In the genomic region with DNA sequence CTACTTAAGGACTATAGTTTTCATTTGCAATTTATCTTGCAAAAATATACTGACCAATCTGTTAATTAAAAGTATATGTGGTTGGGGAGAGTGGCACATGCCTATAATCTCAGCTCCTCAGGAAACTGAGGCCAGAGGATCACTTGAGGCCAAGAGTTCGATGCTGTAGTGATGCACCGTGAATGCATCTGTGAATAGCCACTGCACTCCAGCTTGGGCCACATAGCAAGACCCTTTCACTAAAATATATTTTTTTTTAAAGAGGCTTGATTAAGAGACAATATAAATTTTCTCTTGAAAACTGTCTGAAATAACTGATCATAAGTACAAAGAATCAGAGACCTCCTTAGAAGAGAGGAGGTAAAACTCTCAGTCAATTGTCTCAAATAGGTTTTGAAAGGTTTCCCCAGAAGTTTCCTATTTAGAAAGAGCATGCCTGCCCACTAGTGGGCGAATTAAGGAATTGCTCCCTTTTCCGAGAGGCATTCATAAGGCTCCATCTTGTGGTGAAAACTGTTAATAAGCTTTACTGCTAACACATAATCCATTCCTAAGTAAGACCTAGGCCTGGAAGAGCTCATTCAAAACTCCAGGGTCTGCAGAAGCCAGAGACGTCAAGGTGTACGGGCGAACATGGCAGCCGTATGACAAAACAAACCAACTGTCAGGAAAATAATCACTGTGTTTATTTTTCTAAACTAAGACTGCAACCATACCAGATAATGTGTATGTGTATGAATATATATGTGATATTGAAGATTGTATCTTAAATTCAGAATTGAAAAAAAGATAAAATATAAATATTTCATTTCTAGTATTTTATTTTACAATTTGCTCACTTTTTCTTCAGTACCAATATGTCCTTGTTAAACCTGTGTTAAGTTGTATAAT, we compare ENCODE assay signal across 8 cellular contexts. TPM values are rescaled to one million over a fixed set of nuclear protein-coding genes. Genes with fewer than 3 reads are reported as not detected.
A peak's percentile ranks its signal among the peaks of the same experiment; 100 is the strongest.
DNase-seq lines count a peak whose midpoint lies in the region; FAIRE-seq and TF ChIP-seq lines count a peak whose summit lies in the region.

No MANE protein-coding gene starts in this region.

- TF ChIP-seq POLR2A in tibial nerve (IDR thresholded peaks at IDR 0.05) = no peak

- no peak overlapping the region for H2BK15ac ChIP-seq in neuronal stem cell (ENCODE audit: low read length)

- H3K36me3 Mint-ChIP-seq in activated T-cell treated with anti-CD3 and anti-CD28 coated beads, Interleukin-2, amount 50 U/mL, for 24 hours (ENCODE audit: low read depth) = no peaks in the 10 kb centered on the region

- no peak overlapping the region for H3K27ac ChIP-seq in GM23248
- no peak overlapping the region for H3K27ac ChIP-seq in KMS-11
- H3K27ac ChIP-seq in neuronal stem cell (replicated peaks; ENCODE audit: low read length) = no peak overlapping the region
- no peak overlapping the region for H3K27ac ChIP-seq in tibial nerve

- no peaks in the 10 kb centered on the region for H3K9me3 Mint-ChIP-seq in activated T-cell treated with anti-CD3 and anti-CD28 coated beads, Interleukin-2, amount 50 U/mL, for 24 hours

- H3K9me3 ChIP-seq in GM23248 (ENCODE audit: low read depth) = no peaks in the 10 kb centered on the region
- H3K9me3 ChIP-seq in neuronal stem cell (replicated peaks in 1 of 2; ENCODE audit: control insufficient read depth in 2 of 2, insufficient read depth in 1 of 2, low read depth in 1 of 2, low read length in 2 of 2) = no peaks in the 10 kb centered on the region
- no peaks in the 10 kb centered on the region for H3K9me3 ChIP-seq in tibial nerve

- peak; percentile 87 for DNase-seq in GM23248
- DNase-seq in OCI-M1 (lab: John Stamatoyannopoulos, UW) = peak; percentile 84
- DNase-seq in activated T-cell treated with anti-CD3 and anti-CD28 coated beads, Interleukin-2, amount 50 U/mL, for 24 hours = peak; percentile 48
- DNase-seq in fibroblast of mammary gland (ENCODE audit: low read depth) = peak; percentile 90
- DNase-seq in neuronal stem cell (ENCODE audit: low spot score) = peak; percentile 87
- peak in 1 of 2 donors; percentile 63 for DNase-seq in tibial nerve (ENCODE audit: low spot score in 2 of 2)

- H3K4me2 ChIP-seq in GM23248 (ENCODE audit: unreplicated experiment) (no peak overlapping the region), KMS-11 (no peak overlapping the region), neuronal stem cell (ENCODE audit: insufficient read depth, low read length, poor library complexity, severe bottlenecking) (no peak overlapping the region)

- H2BK12ac ChIP-seq in neuronal stem cell (ENCODE audit: low read length) = no peak overlapping the region

- H2BK5ac ChIP-seq in neuronal stem cell (ENCODE audit: low read length) = no peak overlapping the region

- H3K36me3 ChIP-seq in GM23248 (ENCODE audit: low read depth) (no peaks in the 10 kb centered on the region), KMS-11 (ENCODE audit: insufficient read depth) (no peaks in the 10 kb centered on the region), neuronal stem cell (replicated peaks in 1 of 2; ENCODE audit: control insufficient read depth in 2 of 2, insufficient read depth in 2 of 2, low read length in 2 of 2) (no peaks in the 10 kb centered on the region), tibial nerve (no peaks in the 10 kb centered on the region)

- H3K9me2 ChIP-seq in GM23248 (ENCODE audit: insufficient read depth) = no peaks in the 10 kb centered on the region

- H3K27ac Mint-ChIP-seq in activated T-cell treated with anti-CD3 and anti-CD28 coated beads, Interleukin-2, amount 50 U/mL, for 24 hours = no peak overlapping the region

- H3K4me1 ChIP-seq in GM23248 (ENCODE audit: insufficient read depth) = peaks cover 7% of the 10 kb centered on the region; the same call in 1 of the 2 replicates
- no peaks in the 10 kb centered on the region for H3K4me1 ChIP-seq in KMS-11 (ENCODE audit: low read depth, poor library complexity, severe bottlenecking)
- no peaks in the 10 kb centered on the region for H3K4me1 ChIP-seq in neuronal stem cell (ENCODE audit: control insufficient read depth in 2 of 2, insufficient read depth in 1 of 2, low read depth in 1 of 2, low read length in 2 of 2)
- no peaks in the 10 kb centered on the region for H3K4me1 ChIP-seq in tibial nerve

- no peaks in the 10 kb centered on the region for H3K79me1 ChIP-seq in neuronal stem cell (ENCODE audit: low read depth, low read length)

- H4K8ac ChIP-seq in neuronal stem cell (ENCODE audit: low read depth, low read length) = no peak overlapping the region

- H3K79me2 ChIP-seq in GM23248 (ENCODE audit: insufficient read depth) (no peaks in the 10 kb centered on the region), KMS-11 (ENCODE audit: insufficient read depth, low read depth) (no peaks in the 10 kb centered on the region)

- H3K27me3 ChIP-seq in GM23248 (replicated peaks; ENCODE audit: insufficient read depth) = peaks cover 5% of the 10 kb centered on the region
- no peaks in the 10 kb centered on the region for H3K27me3 ChIP-seq in KMS-11 (ENCODE audit: insufficient read depth, low read depth)
- H3K27me3 ChIP-seq in neuronal stem cell (ENCODE audit: control insufficient read depth in 3 of 3, insufficient read depth in 3 of 3, low read depth in 1 of 3, low read length in 3 of 3) = no peaks in the 10 kb centered on the region
- H3K27me3 ChIP-seq in tibial nerve = no peaks in the 10 kb centered on the region

- peak; percentile 96 for FAIRE-seq in G401.6 (lab: Jason Lieb, UNC)

- no peak overlapping the region for H4K91ac ChIP-seq in neuronal stem cell (ENCODE audit: low read depth, low read length, poor library complexity)

- no peak overlapping the region for H3K4me3 Mint-ChIP-seq in activated T-cell treated with anti-CD3 and anti-CD28 coated beads, Interleukin-2, amount 50 U/mL, for 24 hours

- H2AFZ ChIP-seq in GM23248 (no peak overlapping the region), KMS-11 (ENCODE audit: low read depth) (no peak overlapping the region), neuronal stem cell (ENCODE audit: low read length) (no peak overlapping the region)

- no peak for TF ChIP-seq EP300 in tibial nerve (IDR thresholded peaks at IDR 0.05)

- H3K9ac ChIP-seq in GM23248 (no peak overlapping the region), KMS-11 (no peak overlapping the region), neuronal stem cell (ENCODE audit: low read depth, low read length, poor library complexity) (no peak overlapping the region)

- H2AK5ac ChIP-seq in neuronal stem cell (ENCODE audit: low read depth, low read length) = no peak overlapping the region

- H4K20me1 ChIP-seq in GM23248 (ENCODE audit: insufficient read depth) (no peaks in the 10 kb centered on the region), KMS-11 (ENCODE audit: insufficient read depth) (no peaks in the 10 kb centered on the region)

- H3K23ac ChIP-seq in neuronal stem cell (ENCODE audit: low read depth, low read length, poor library complexity) = no peak overlapping the region

- no peak overlapping the region for H3K4me3 ChIP-seq in GM23248
- H3K4me3 ChIP-seq in KMS-11 (IDR thresholded peaks at IDR 0.05; ENCODE audit: insufficient read depth, low read depth, low read length) = no peak overlapping the region
- no peak overlapping the region for H3K4me3 ChIP-seq in fibroblast of mammary gland (ENCODE audit: control insufficient read depth, low read depth, low read length)
- no peak overlapping the region for H3K4me3 ChIP-seq in neuronal stem cell (ENCODE audit: low read length in 2 of 2)
- no peak overlapping the region for H3K4me3 ChIP-seq in tibial nerve

- H3K4me1 Mint-ChIP-seq in activated T-cell treated with anti-CD3 and anti-CD28 coated beads, Interleukin-2, amount 50 U/mL, for 24 hours (ENCODE audit: low read depth) = no peaks in the 10 kb centered on the region

- peaks cover 10% of the 10 kb centered on the region for H3K27me3 Mint-ChIP-seq in activated T-cell treated with anti-CD3 and anti-CD28 coated beads, Interleukin-2, amount 50 U/mL, for 24 hours

- in situ Hi-C loops in GM23248 (cut with MboI) = loop anchor here (5.0 to 10.0 kb wide), 2 partner anchors 208 to 340 kb away; no protein-coding TSS in a partner anchor

- WGBS in GM23248 (ENCODE audit: low coverage in 1 of 2, low lambda C conversion rate in 2 of 2, missing lambda C conversion rate in 2 of 2), 2 experiments = 3 to 4% methylated on average over 8 of the region's 8 CpGs
- no CpG with 5 or more reads among the region's 8 CpGs for WGBS in neuronal stem cell (ENCODE audit: extremely low coverage in 2 of 2, insufficient read length in 2 of 2, insufficient replicate concordance in 1 of 2), 2 donors
- 21 to 22% methylated on average over 8 of the region's 8 CpGs for WGBS in tibial nerve, 2 donors

- no peak overlapping the region for H3K14ac ChIP-seq in neuronal stem cell (ENCODE audit: low read length)

- H3K4ac ChIP-seq in neuronal stem cell (ENCODE audit: low read length) = no peak overlapping the region

- no peak overlapping the region for H3K18ac ChIP-seq in neuronal stem cell (ENCODE audit: low read length)

- H2BK120ac ChIP-seq in neuronal stem cell (ENCODE audit: low read depth, low read length) = no peak overlapping the region

- peak; percentile 100 for TF ChIP-seq CTCF in KMS-11 (conservative IDR thresholded peaks at IDR 0.05; ENCODE audit: low read depth, low read length)
- TF ChIP-seq CTCF in fibroblast of mammary gland (conservative IDR thresholded peaks at IDR 0.05; ENCODE audit: control insufficient read depth, insufficient read depth, low read depth, low read length) = peak; percentile 100
- TF ChIP-seq CTCF in tibial nerve (IDR thresholded peaks at IDR 0.05) = peak; percentile 97 to 99 (median 98)

- H3F3A ChIP-seq in GM23248 (ENCODE audit: insufficient read depth) = peaks cover 10% of the 10 kb centered on the region; the same call in 1 of the 2 replicates

RNA-seq across cellular contexts. Expression of gene TAS2R40, which starts 6.8 kb away (rescaled TPM):
- total RNA-seq in GM23248 (2014; rRNA removed; shearing (Covaris generic)) = not detected in 2 replicates
- not detected in 2 replicates for polyA plus RNA-seq in GM23248 (2016; fragmentation: Nextera tagmentation; extraction: Ambion mirVana)
- polyA plus RNA-seq in neuronal stem cell (2013, experiment 1 of 2) = not detected
- not detected for polyA plus RNA-seq in neuronal stem cell (2013, experiment 2 of 2)
- not detected for total RNA-seq in tibial nerve

RNA-seq across cellular contexts. Expression of gene TAS2R39, which starts 31.8 kb away (rescaled TPM):
- not detected in 2 replicates for total RNA-seq in GM23248 (2014; rRNA removed; shearing (Covaris generic))
- not detected in 2 replicates for polyA plus RNA-seq in GM23248 (2016; fragmentation: Nextera tagmentation; extraction: Ambion mirVana)
- not detected for polyA plus RNA-seq in neuronal stem cell (2013, experiment 1 of 2)
- not detected for polyA plus RNA-seq in neuronal stem cell (2013, experiment 2 of 2)
- total RNA-seq in tibial nerve = not detected

RNA-seq across cellular contexts. Expression of gene GSTK1, which starts 48.2 kb away (rescaled TPM):
- total RNA-seq in GM23248 (2014; rRNA removed; shearing (Covaris generic)) = 119 and 132 TPM in 2 replicates
- 149 and 153 TPM in 2 replicates for polyA plus RNA-seq in GM23248 (2016; fragmentation: Nextera tagmentation; extraction: Ambion mirVana)
- polyA plus RNA-seq in neuronal stem cell (2013, experiment 1 of 2) = 46.1 TPM
- 47.0 TPM for polyA plus RNA-seq in neuronal stem cell (2013, experiment 2 of 2)
- total RNA-seq in tibial nerve = 100 to 1,000 TPM; 149 to 202 (median 161) TPM
